ENCODE assay signal across 25 cellular contexts in the genomic region with DNA sequence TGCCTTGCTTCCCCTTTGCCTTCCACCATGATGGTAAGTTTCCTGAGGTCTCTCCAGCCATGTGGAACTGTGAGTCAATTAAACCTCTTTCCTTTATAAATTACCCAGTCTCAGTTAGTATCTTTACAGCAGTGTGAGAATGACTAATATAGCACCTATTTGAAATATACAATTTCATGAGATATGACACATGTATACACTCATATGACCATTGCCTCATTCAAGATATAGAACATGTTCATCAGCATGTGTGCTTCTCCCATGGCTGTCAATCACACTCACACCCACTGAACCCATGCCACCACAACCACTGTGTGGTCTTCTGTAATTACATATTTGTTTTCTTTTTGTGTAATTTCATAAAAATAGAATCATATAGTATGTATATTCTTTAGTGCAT.
"Had no signal": no experiment of that assay in that cellular context is flagged by ENCODE, and none has a peak within 500 bp of the region (broad histone marks: within the 10 kb centered on the region; RNA-seq: fewer than 3 reads in every experiment).

No MANE protein-coding gene starts in this region.

- DNase-seq: colonic mucosa; cortex of kidney; effector CD8-positive, alpha-beta T cell; effector memory CD8-positive, alpha-beta T cell; endodermal cell; foreskin melanocyte; gastrocnemius medialis; glutamatergic neuron; head of caudate nucleus; heart right ventricle; hippocampal formation; left cardiac atrium; left lung; left ventricle myocardium superior; lower lobe of right lung; mesenchymal stem cell; mucosa of descending colon; naive B cell; naive thymus-derived CD8-positive, alpha-beta T cell had no signal

- H3K4me1 ChIP-seq: colonic mucosa, esophagus muscularis mucosa, gastrocnemius medialis, heart right ventricle, left lung, lower lobe of right lung had no signal

- H3K27ac ChIP-seq: colonic mucosa, esophagus muscularis mucosa, gastrocnemius medialis, heart right ventricle, left lung, lower lobe of right lung had no signal

- H3K27ac Mint-ChIP-seq: dendritic cell treated with granulocyte-macrophage colony-stimulating factor and Interleukin-4, amounts not matched to agents 40 ng/mL and 50 ng/mL, for 4 days; effector memory CD8-positive, alpha-beta T cell; endodermal cell; mesothelial cell of epicardium; naive B cell; naive thymus-derived CD8-positive, alpha-beta T cell had no signal

- H3K27me3 ChIP-seq: colonic mucosa, esophagus muscularis mucosa, gastrocnemius medialis, heart right ventricle, left lung had no signal

- H3K4me1 Mint-ChIP-seq: endodermal cell; mesothelial cell of epicardium; naive B cell; naive thymus-derived CD8-positive, alpha-beta T cell had no signal

- H3K27me3 Mint-ChIP-seq: dendritic cell treated with granulocyte-macrophage colony-stimulating factor and Interleukin-4, amounts not matched to agents 40 ng/mL and 50 ng/mL, for 4 days; effector memory CD8-positive, alpha-beta T cell; naive B cell; naive thymus-derived CD8-positive, alpha-beta T cell had no signal

- ATAC-seq: effector memory CD8-positive, alpha-beta T cell; gastrocnemius medialis; heart right ventricle; left cardiac atrium; left lung; left ventricle myocardium superior; lower lobe of right lung; mucosa of descending colon; naive thymus-derived CD8-positive, alpha-beta T cell had no signal

- FAIRE-seq: endometrium, islet of Langerhans, keratinocyte had no signal

- H3K4me3 Mint-ChIP-seq: dendritic cell treated with granulocyte-macrophage colony-stimulating factor and Interleukin-4, amounts not matched to agents 40 ng/mL and 50 ng/mL, for 4 days; effector memory CD8-positive, alpha-beta T cell; endodermal cell; mesothelial cell of epicardium; naive B cell; naive thymus-derived CD8-positive, alpha-beta T cell had no signal

- H3K36me3 Mint-ChIP-seq: mesothelial cell of epicardium; naive B cell; naive thymus-derived CD8-positive, alpha-beta T cell had no signal

- H3K36me3 ChIP-seq: colonic mucosa, esophagus muscularis mucosa, gastrocnemius medialis, heart right ventricle, left lung, lower lobe of right lung had no signal

- H3K4me3 ChIP-seq: colonic mucosa, esophagus muscularis mucosa, gastrocnemius medialis, heart right ventricle, left lung, lower lobe of right lung, mucosa of descending colon had no signal

- H3K9me3 ChIP-seq: colonic mucosa, esophagus muscularis mucosa, gastrocnemius medialis, lower lobe of right lung had no signal
